ENCODE assay signal across 31 cellular contexts in the genomic region with DNA sequence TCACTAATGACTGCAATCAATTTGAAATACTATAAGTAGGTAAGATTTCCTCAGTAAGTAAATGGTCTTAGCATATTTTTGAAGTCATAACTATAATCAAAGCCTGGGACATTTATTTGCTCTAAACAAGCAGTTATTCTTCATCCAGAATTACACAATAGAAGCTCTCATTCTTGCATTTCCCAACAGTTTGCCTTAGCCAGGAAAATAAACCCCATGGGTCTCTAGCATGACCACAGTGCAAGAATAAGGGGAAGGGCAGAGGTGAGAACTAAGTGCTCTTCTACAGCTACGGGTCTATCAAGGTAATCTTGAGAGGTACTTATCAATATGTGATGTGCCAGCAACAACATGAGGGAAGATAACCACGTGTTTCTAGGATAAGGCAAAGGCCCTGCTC.
"Had no signal": no experiment of that assay in that cellular context is flagged by ENCODE, and none has a peak within 500 bp of the region (broad histone marks: within the 10 kb centered on the region; RNA-seq: fewer than 3 reads in every experiment).

No MANE protein-coding gene starts in this region.

- H3K9me3 ChIP-seq: esophagus muscularis mucosa, gastrocnemius medialis, heart right ventricle had no signal

- H3K36me3 ChIP-seq: brain microvascular endothelial cell, esophagus muscularis mucosa, gastrocnemius medialis, heart right ventricle, WERI-Rb-1 had no signal

- H3K27me3 ChIP-seq: gastrocnemius medialis, heart right ventricle had no signal

- H3K4me3 ChIP-seq: esophagus muscularis mucosa, gastrocnemius medialis, heart right ventricle had no signal

- DNase-seq: activated B cell treated with CpG ODN at 0.5 μM for 24 hours; activated CD4-positive, alpha-beta T cell treated with anti-CD3 and anti-CD28 coated beads for 48 hours; activated CD4-positive, alpha-beta T cell treated with anti-CD3 and anti-CD28 coated beads, Interleukin-2, amount 50 U/mL, for 1 hour; activated CD4-positive, alpha-beta T cell treated with anti-CD3 and anti-CD28 coated beads, Interleukin-2, amount 50 U/mL, for 48 hours; activated CD8-positive, alpha-beta memory T cell treated with anti-CD3 and anti-CD28 coated beads for 24 hours; activated CD8-positive, alpha-beta T cell treated with anti-CD3 and anti-CD28 coated beads for 36 hours; activated effector memory CD4-positive, alpha-beta T cell treated with Interleukin-2 at 50 U/mL for 16 hours; activated gamma-delta T cell treated with Interleukin-2 at 50 U/mL for 16 hours; activated naive CD4-positive, alpha-beta T cell treated with anti-CD3 and anti-CD28 coated beads, Interleukin-2, amount 50 U/mL, for 16 hours; activated naive CD4-positive, alpha-beta T cell treated with Interleukin-2 at 50 U/mL for 16 hours; activated T-cell treated with anti-CD3 and anti-CD28 coated beads, Interleukin-2, amount 50 U/mL, for 4 hours; amniotic stem cell; anterior cingulate cortex; brain microvascular endothelial cell; caudate nucleus; cortex of kidney; dermis blood vessel endothelial cell; effector CD4-positive, alpha-beta T cell; effector memory CD8-positive, alpha-beta T cell; foreskin keratinocyte; gastrocnemius medialis; glutamatergic neuron; heart right ventricle; T-helper 17 cell; T1000; WERI-Rb-1 had no signal

- H3K4me1 ChIP-seq: esophagus muscularis mucosa, foreskin keratinocyte, gastrocnemius medialis, heart right ventricle had no signal

- ATAC-seq: activated CD8-positive, alpha-beta T cell treated with anti-CD3 and anti-CD28 coated beads for 36 hours; activated T-helper 17 cell treated with anti-CD3 and anti-CD28 coated beads, Interleukin-2, amount 50 U/mL, for 72 hours; effector memory CD8-positive, alpha-beta T cell; foreskin keratinocyte; gastrocnemius medialis; T-helper 17 cell had no signal

- FAIRE-seq: astrocyte, bronchial epithelial cell, colon had no signal

- H3K27ac ChIP-seq: brain microvascular endothelial cell, esophagus muscularis mucosa, foreskin keratinocyte, gastrocnemius medialis, heart right ventricle, WERI-Rb-1 had no signal
